9 cellular contexts compared by ENCODE assay signal in genomic region chr22:24996420-24996952, GRCh38. TPM values are rescaled to one million over a fixed set of nuclear protein-coding genes. Genes with fewer than 3 reads are reported as not detected.
DNase-seq lines count a peak whose midpoint lies in the region; ATAC-seq and TF ChIP-seq lines count a peak whose summit lies in the region.
"Had no signal": no experiment of that assay in that cellular context is flagged by ENCODE, and none has a peak within 500 bp of the region (broad histone marks: within the 10 kb centered on the region; RNA-seq: fewer than 3 reads in every experiment).

No MANE protein-coding gene starts in this region.

- peak overlapping the region; percentile 27 for H2AFZ ChIP-seq in neuronal stem cell (ENCODE audit: low read length)

- no peak overlapping the region for H3K9ac ChIP-seq in neuronal stem cell (ENCODE audit: low read depth, low read length, poor library complexity)

- H3K79me1 ChIP-seq in neuronal stem cell (ENCODE audit: low read depth, low read length) = no peaks in the 10 kb centered on the region

- H3K4me3 Mint-ChIP-seq in effector memory CD8-positive, alpha-beta T cell = no peak overlapping the region
- H3K4me3 Mint-ChIP-seq in CD14-positive monocyte = no peak overlapping the region

- H3K4me1 Mint-ChIP-seq in effector memory CD8-positive, alpha-beta T cell (ENCODE audit: low read depth in 2 of 2) = peaks cover 14 to 16% of the 10 kb centered on the region in 2 donors
- no peaks in the 10 kb centered on the region for H3K4me1 Mint-ChIP-seq in CD14-positive monocyte

- H3K9me3 ChIP-seq in esophagus squamous epithelium (no peaks in the 10 kb centered on the region), neuronal stem cell (replicated peaks in 1 of 2; ENCODE audit: control insufficient read depth in 2 of 2, insufficient read depth in 1 of 2, low read depth in 1 of 2, low read length in 2 of 2) (no peaks in the 10 kb centered on the region)

- no peak overlapping the region for H2BK5ac ChIP-seq in neuronal stem cell (ENCODE audit: low read length)

- H3K27ac Mint-ChIP-seq in effector memory CD8-positive, alpha-beta T cell = no peak overlapping the region
- no peak overlapping the region for H3K27ac Mint-ChIP-seq in CD14-positive monocyte

- no peak for ATAC-seq in effector memory CD8-positive, alpha-beta T cell (replicated peaks)
- no peak for ATAC-seq in HG02678 (IDR thresholded peaks at IDR 0.05; ENCODE audit: unreplicated experiment)

- 7 to 21% methylated on average over 4 to 5 of the region's 5 CpGs for WGBS in esophagus squamous epithelium, 2 donors
- WGBS in neuronal stem cell (ENCODE audit: extremely low coverage in 2 of 2, insufficient read length in 2 of 2, insufficient replicate concordance in 1 of 2), 2 donors = no CpG with 5 or more reads among the region's 5 CpGs

- H3K36me3 ChIP-seq in esophagus squamous epithelium = no peaks in the 10 kb centered on the region
- no peaks in the 10 kb centered on the region for H3K36me3 ChIP-seq in neuronal stem cell (replicated peaks in 1 of 2; ENCODE audit: control insufficient read depth in 2 of 2, insufficient read depth in 2 of 2, low read length in 2 of 2)

- peak overlapping the region; percentile 73 to 96 (median 88) for H3K27ac ChIP-seq in esophagus squamous epithelium
- peak overlapping the region; percentile 43 for H3K27ac ChIP-seq in neuronal stem cell (replicated peaks; ENCODE audit: low read length)

- peaks cover 25 to 58% of the 10 kb centered on the region in 2 donors for H3K27me3 Mint-ChIP-seq in effector memory CD8-positive, alpha-beta T cell
- peaks cover 1 to 5% (median 1%) of the 10 kb centered on the region in 3 donors for H3K27me3 Mint-ChIP-seq in CD14-positive monocyte (ENCODE audit: low read depth in 3 of 3)

- H3K4me2 ChIP-seq in neuronal stem cell (ENCODE audit: insufficient read depth, low read length, poor library complexity, severe bottlenecking) = peak overlapping the region; percentile 32

- no peak overlapping the region for H2AK5ac ChIP-seq in neuronal stem cell (ENCODE audit: low read depth, low read length)

- H3K4me3 ChIP-seq in esophagus squamous epithelium (peak overlapping the region in 1 of 4 donors; percentile 19), neuronal stem cell (ENCODE audit: low read length in 2 of 2) (no peak overlapping the region)

- TF ChIP-seq POLR2A in esophagus squamous epithelium (IDR thresholded peaks at IDR 0.05) = no peak

- no peak overlapping the region for H3K4ac ChIP-seq in neuronal stem cell (ENCODE audit: low read length)

- H2BK15ac ChIP-seq in neuronal stem cell (ENCODE audit: low read length) = no peak overlapping the region

- H2BK120ac ChIP-seq in neuronal stem cell (ENCODE audit: low read depth, low read length) = no peak overlapping the region

- H3K27me3 ChIP-seq in esophagus squamous epithelium (no peaks in the 10 kb centered on the region), neuronal stem cell (ENCODE audit: control insufficient read depth in 3 of 3, insufficient read depth in 3 of 3, low read depth in 1 of 3, low read length in 3 of 3) (no peaks in the 10 kb centered on the region)

- no peak overlapping the region for H3K18ac ChIP-seq in neuronal stem cell (ENCODE audit: low read length)

- no peak overlapping the region for H3K23ac ChIP-seq in neuronal stem cell (ENCODE audit: low read depth, low read length, poor library complexity)

- intact Hi-C loops in esophagus squamous epithelium (cut with DNase I) = no loop called here
- intact Hi-C loops in CD14-positive monocyte (cut with micrococcal nuclease) = no loop called here

- H3K4me1 ChIP-seq in esophagus squamous epithelium (peaks cover 41 to 62% (median 42%) of the 10 kb centered on the region in 3 donors), neuronal stem cell (ENCODE audit: control insufficient read depth in 2 of 2, insufficient read depth in 1 of 2, low read depth in 1 of 2, low read length in 2 of 2) (peaks cover 13 to 18% of the 10 kb centered on the region in 2 donors)

- TF ChIP-seq CTCF in esophagus squamous epithelium (IDR thresholded peaks at IDR 0.05) = no peak
- TF ChIP-seq CTCF in CD14-positive monocyte (IDR thresholded peaks at IDR 0.05) = no peak

- H4K91ac ChIP-seq in neuronal stem cell (ENCODE audit: low read depth, low read length, poor library complexity) = no peak overlapping the region

- no peak overlapping the region for H3K14ac ChIP-seq in neuronal stem cell (ENCODE audit: low read length)

- DNase-seq in GM03348 (ENCODE audit: low spot score) = peak; percentile 30
- DNase-seq in NCI-H69 (lab: John Stamatoyannopoulos, UW) = peak; percentile 98
- DNase-seq in esophagus squamous epithelium (lab: John Stamatoyannopoulos, UW) = no peak
- DNase-seq in neuronal stem cell (ENCODE audit: low spot score) = peak; percentile 41
- DNase-seq in activated CD4-positive, alpha-beta T cell treated with anti-CD3 and anti-CD28 coated beads for 48 hours = no peak
- DNase-seq in effector memory CD8-positive, alpha-beta T cell = no peak
- no peak for DNase-seq in CD14-positive monocyte (ENCODE audit: low spot score)
- DNase-seq: small intestine had no signal

- peaks cover 3% of the 10 kb centered on the region for H3K36me3 Mint-ChIP-seq in effector memory CD8-positive, alpha-beta T cell (ENCODE audit: insufficient read depth)
- no peaks in the 10 kb centered on the region for H3K36me3 Mint-ChIP-seq in CD14-positive monocyte

- no peak overlapping the region for H4K8ac ChIP-seq in neuronal stem cell (ENCODE audit: low read depth, low read length)

- no peak overlapping the region for H2BK12ac ChIP-seq in neuronal stem cell (ENCODE audit: low read length)

- H3K9me3 Mint-ChIP-seq in effector memory CD8-positive, alpha-beta T cell = no peaks in the 10 kb centered on the region
- H3K9me3 Mint-ChIP-seq in CD14-positive monocyte = no peaks in the 10 kb centered on the region

RNA-seq across cellular contexts. Expression of gene KIAA1671, which starts 44.0 kb away (rescaled TPM):
- 10 to 100 TPM; 43.1 to 73.2 (median 47.5) TPM for total RNA-seq in esophagus squamous epithelium
- 8.3 TPM for polyA plus RNA-seq in neuronal stem cell (2013, experiment 1 of 2)
- 8.6 TPM for polyA plus RNA-seq in neuronal stem cell (2013, experiment 2 of 2)
- polyA plus RNA-seq in CD14-positive monocyte = not detected

RNA-seq across cellular contexts. Expression of gene LHFPL7, which starts 50.0 kb away (rescaled TPM):
- total RNA-seq in esophagus squamous epithelium = not detected
- polyA plus RNA-seq in neuronal stem cell (2013, experiment 1 of 2) = not detected
- not detected for polyA plus RNA-seq in neuronal stem cell (2013, experiment 2 of 2)
- not detected for polyA plus RNA-seq in CD14-positive monocyte
- polyA plus RNA-seq: small intestine had no signal

Comparison
In these comparisons a context has a peak if more than half of its experiments do, and no peak if none do; other contexts are left out.
1. DNase-seq: peak in GM03348 (single experiment), NCI-H69 (single experiment) and neuronal stem cell (single experiment); none in esophagus squamous epithelium (single experiment), activated CD4-positive, alpha-beta T cell treated with anti-CD3 and anti-CD28 coated beads for 48 hours (single experiment), effector memory CD8-positive, alpha-beta T cell (0 of 3) and CD14-positive monocyte (single experiment).